ENCODE assay signal across 8 cellular contexts in the genomic region with DNA sequence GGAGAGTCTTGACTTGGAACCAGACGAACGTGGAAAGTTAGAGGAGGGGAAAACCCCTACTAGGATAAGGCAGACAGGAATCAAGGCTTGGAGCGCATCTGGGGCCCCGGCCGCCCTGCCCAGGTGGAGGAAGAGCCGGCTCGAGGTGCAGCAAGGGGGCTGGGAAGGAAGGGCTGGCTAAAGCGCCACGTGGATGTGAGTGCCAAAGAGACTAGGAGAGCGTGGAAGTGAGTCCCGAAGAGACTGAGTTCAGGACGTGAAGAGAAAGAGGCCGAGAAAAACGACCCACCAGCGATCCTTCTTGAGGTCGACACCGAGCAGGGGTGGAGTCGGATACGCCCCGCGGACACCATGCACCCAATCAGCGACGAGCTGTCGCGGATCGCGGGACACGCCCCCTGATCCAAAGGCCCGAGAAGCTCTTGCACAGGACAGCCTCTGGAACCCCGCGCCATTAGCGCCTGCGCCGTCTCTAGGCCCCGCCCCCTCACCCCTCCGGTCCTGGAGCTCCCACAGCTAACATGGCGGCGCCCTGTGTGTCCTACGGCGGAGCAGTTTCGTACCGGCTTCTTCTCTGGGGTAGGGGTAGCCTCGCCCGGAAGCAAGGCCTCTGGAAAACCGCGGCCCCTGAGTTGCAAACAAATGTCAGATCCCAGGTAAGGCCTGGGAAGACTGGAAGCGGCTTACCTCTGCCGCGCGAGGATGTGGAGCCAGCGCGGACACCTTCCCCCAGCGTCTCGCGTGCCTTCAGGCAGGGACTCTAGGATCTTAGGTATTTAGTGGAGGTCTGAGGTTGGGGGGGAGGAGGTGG. TPM values are rescaled to one million over a fixed set of nuclear protein-coding genes. Genes with fewer than 3 reads are reported as not detected.
DNase-seq lines count a peak whose midpoint lies in the region; ATAC-seq and TF ChIP-seq lines count a peak whose summit lies in the region.

A gene (plus strand): TSS at position 498 of the 811 bp plus-strand sequence. CDS start 24 bp downstream, at position 522.

- peak within 1 kb of the TSS; percentile 99 for H2AFZ ChIP-seq in parathyroid adenoma

- no peaks in the 10 kb centered on the region for H3K9me3 Mint-ChIP-seq in activated naive CD8-positive, alpha-beta T cell treated with anti-CD3 and anti-CD28 coated beads, Interleukin-2, amount 50 U/mL, for 24 hours

- peak within 1 kb of the TSS; percentile 97 for H3K4me3 Mint-ChIP-seq in activated naive CD8-positive, alpha-beta T cell treated with anti-CD3 and anti-CD28 coated beads, Interleukin-2, amount 50 U/mL, for 24 hours

- ATAC-seq in HG02763 (IDR thresholded peaks at IDR 0.05; ENCODE audit: unreplicated experiment) (peak; percentile 100), Right ventricle myocardium superior (ENCODE audit: poor library complexity) (peak; percentile 100)
- ATAC-seq in activated naive CD8-positive, alpha-beta T cell treated with anti-CD3 and anti-CD28 coated beads, Interleukin-2, amount 50 U/mL, for 24 hours, result peak; percentile 99

- TF ChIP-seq POLR2A in tibial nerve (IDR thresholded peaks at IDR 0.05), result no peak

- H3K9me3 ChIP-seq in parathyroid adenoma (ENCODE audit: control insufficient read depth, low read length) (no peaks in the 10 kb centered on the region), tibial nerve (no peaks in the 10 kb centered on the region)

- TF ChIP-seq CTCF in GM12865 (IDR thresholded peaks at IDR 0.05; ENCODE audit: insufficient read depth, low read depth, low read length, missing control alignments) (no peak), parathyroid adenoma (IDR thresholded peaks at IDR 0.05) (no peak), tibial nerve (IDR thresholded peaks at IDR 0.05) (no peak)

- H3K27me3 ChIP-seq in parathyroid adenoma (ENCODE audit: control insufficient read depth, insufficient read depth, low read length), result no peaks in the 10 kb centered on the region
- no peaks in the 10 kb centered on the region for H3K27me3 ChIP-seq in tibial nerve

- H3K27ac ChIP-seq in parathyroid adenoma (peak within 1 kb of the TSS; percentile 65), tibial nerve (peak within 1 kb of the TSS; percentile 47 to 86 (median 84))

- TF ChIP-seq EP300 in tibial nerve (IDR thresholded peaks at IDR 0.05), result peak in 1 of 2 donors; percentile 54

- 0 to 1% methylated on average over 38 to 44 of the region's 55 CpGs for WGBS in tibial nerve, 2 donors

- H3K36me3 ChIP-seq in parathyroid adenoma (ENCODE audit: control insufficient read depth, insufficient read depth, low read length) (no peaks in the 10 kb centered on the region), tibial nerve (no peaks in the 10 kb centered on the region)

- H3K4me3 ChIP-seq in GM12865 (ENCODE audit: low read depth, low read length), result peak within 1 kb of the TSS; percentile 78
- H3K4me3 ChIP-seq in parathyroid adenoma (ENCODE audit: low read depth, low read length), result peak within 1 kb of the TSS; percentile 94
- H3K4me3 ChIP-seq in tibial nerve, result peak within 1 kb of the TSS; percentile 69 to 92 (median 81)

- peaks cover 12% of the 10 kb centered on the region for H3K79me2 ChIP-seq in parathyroid adenoma

- peak within 1 kb of the TSS; percentile 94 for H3K27ac Mint-ChIP-seq in activated naive CD8-positive, alpha-beta T cell treated with anti-CD3 and anti-CD28 coated beads, Interleukin-2, amount 50 U/mL, for 24 hours

- H3K4me1 Mint-ChIP-seq in activated naive CD8-positive, alpha-beta T cell treated with anti-CD3 and anti-CD28 coated beads, Interleukin-2, amount 50 U/mL, for 24 hours, result peaks cover 33% of the 10 kb centered on the region

- H3K27me3 Mint-ChIP-seq in activated naive CD8-positive, alpha-beta T cell treated with anti-CD3 and anti-CD28 coated beads, Interleukin-2, amount 50 U/mL, for 24 hours, result no peaks in the 10 kb centered on the region

- intact Hi-C loops in Right ventricle myocardium superior (cut with DNase I), result no loop called here

- H3K9ac ChIP-seq in parathyroid adenoma, result peak within 1 kb of the TSS; percentile 46

- no peaks in the 10 kb centered on the region for H3K36me3 Mint-ChIP-seq in activated naive CD8-positive, alpha-beta T cell treated with anti-CD3 and anti-CD28 coated beads, Interleukin-2, amount 50 U/mL, for 24 hours (ENCODE audit: low read depth)

- H3K4me2 ChIP-seq in parathyroid adenoma (ENCODE audit: low read length), result peak within 1 kb of the TSS; percentile 95

- DNase-seq in GM12865 (ENCODE audit: low read depth), result peak; percentile 98
- DNase-seq in NCI-H1417 treated with DMSO at 0.1 percent for 48 hours (lab: John Stamatoyannopoulos, UW), result peak; percentile 78
- DNase-seq in SW480 (ENCODE audit: low spot score), result peak; percentile 97
- DNase-seq in activated naive CD8-positive, alpha-beta T cell treated with anti-CD3 and anti-CD28 coated beads, Interleukin-2, amount 50 U/mL, for 24 hours, result peak; percentile 97
- peak; percentile 99 for DNase-seq in Right ventricle myocardium superior
- peak; percentile 95 for DNase-seq in tibial nerve (ENCODE audit: low spot score in 2 of 2)

- H3K4me1 ChIP-seq in parathyroid adenoma (peaks cover 3% of the 10 kb centered on the region), tibial nerve (peaks cover 0 to 28% (median 9%) of the 10 kb centered on the region in 4 donors)

RNA-seq across cellular contexts. Expression of the gene that starts here (rescaled TPM):
- total RNA-seq in Right ventricle myocardium superior (72.4 TPM), tibial nerve (10 to 100 TPM; 11.2 to 16.5 (median 14.1) TPM)

Comparison
In these comparisons a context has a peak if more than half of its experiments do, and no peak if none do; other contexts are left out.
1. Peak in every context shown above with its lines: DNase-seq, ATAC-seq, H3K4me3 ChIP-seq and H3K27ac ChIP-seq.